In genomic region chr6:27038498-27038897, GRCh38 we compare ENCODE assay signal across 24 cellular contexts.
"Had no signal": no experiment of that assay in that cellular context is flagged by ENCODE, and none has a peak within 500 bp of the region (broad histone marks: within the 10 kb centered on the region; RNA-seq: fewer than 3 reads in every experiment).

No MANE protein-coding gene starts in this region.

- H3K9me3 ChIP-seq: colonic mucosa, esophagus muscularis mucosa, esophagus squamous epithelium, gastrocnemius medialis, gastroesophageal sphincter, heart left ventricle, heart right ventricle had no signal

- H3K27ac ChIP-seq: colonic mucosa, coronary artery, dorsolateral prefrontal cortex, epithelial cell of prostate, esophagus muscularis mucosa, esophagus squamous epithelium, foreskin keratinocyte, gastrocnemius medialis, gastroesophageal sphincter, heart left ventricle, heart right ventricle had no signal

- H3K27me3 ChIP-seq: colonic mucosa, gastrocnemius medialis had no signal

- FAIRE-seq: endothelial cell of umbilical vein had no signal

- DNase-seq: colonic mucosa; cortex of kidney; dermis blood vessel endothelial cell; dorsolateral prefrontal cortex; effector CD4-positive, alpha-beta T cell; effector CD8-positive, alpha-beta T cell; effector memory CD4-positive, alpha-beta T cell; effector memory CD8-positive, alpha-beta T cell; endodermal cell; erythroblast; esophagus squamous epithelium; foreskin fibroblast; foreskin keratinocyte; foreskin melanocyte; gastrocnemius medialis; glutamatergic neuron; heart left ventricle; heart right ventricle had no signal

- H3K36me3 ChIP-seq: colonic mucosa, esophagus muscularis mucosa, esophagus squamous epithelium, gastrocnemius medialis, gastroesophageal sphincter, heart left ventricle, heart right ventricle had no signal

- ATAC-seq: effector memory CD8-positive, alpha-beta T cell; esophagus mucosa; foreskin keratinocyte; gastrocnemius medialis; gastroesophageal sphincter; heart left ventricle; heart right ventricle had no signal

- H3K4me1 ChIP-seq: colonic mucosa, esophagus muscularis mucosa, esophagus squamous epithelium, gastrocnemius medialis, gastroesophageal sphincter, heart left ventricle, heart right ventricle had no signal

- H3K4me3 ChIP-seq: colonic mucosa, coronary artery, dorsolateral prefrontal cortex, esophagus muscularis mucosa, esophagus squamous epithelium, gastrocnemius medialis, gastroesophageal sphincter, heart left ventricle, heart right ventricle had no signal
